In genomic region chr16:88619859-88620655, GRCh38 we compare ENCODE assay signal across 1 cellular context.
A peak's percentile ranks its signal among the peaks of the same experiment; 100 is the strongest.
TF ChIP-seq lines count a peak whose summit lies in the region.

No MANE protein-coding gene starts in this region.

TF ChIP-seq in HepG2, 621 proteins besides CTCF, POLR2A, EP300 and RAD21:
- TF ChIP-seq ZNF275 (CRISPR knock-in tag; IDR thresholded peaks at IDR 0.05; ENCODE audit: borderline replicate concordance), result no peak
- TF ChIP-seq ZNF674 (CRISPR knock-in tag; IDR thresholded peaks at IDR 0.05; ENCODE audit: low read depth), result no peak
- TF ChIP-seq ZBTB38 (CRISPR knock-in tag; IDR thresholded peaks at IDR 0.05), result peak; percentile 81
- TF ChIP-seq RFX1 (IDR thresholded peaks at IDR 0.05), result no peak
- peak; percentile 59; the same call in 1 of the 2 replicates for TF ChIP-seq ZNF770 (CRISPR knock-in tag; IDR thresholded peaks at IDR 0.05)
- TF ChIP-seq MED1 (CRISPR knock-in tag; IDR thresholded peaks at IDR 0.05), result 0 out of 2 replicates have a peak, but pooled peaks have one; percentile 17
- 0 out of 2 replicates have a peak, but pooled peaks have one; percentile 21 for TF ChIP-seq ETV5 (CRISPR knock-in tag; IDR thresholded peaks at IDR 0.05; ENCODE audit: borderline replicate concordance)
- TF ChIP-seq ZNF614 (CRISPR knock-in tag; IDR thresholded peaks at IDR 0.05; ENCODE audit: borderline replicate concordance), result no peak
- TF ChIP-seq ZNF75D (CRISPR knock-in tag; IDR thresholded peaks at IDR 0.05; ENCODE audit: borderline replicate concordance), result no peak
- no peak for TF ChIP-seq ETS1 (CRISPR knock-in tag; IDR thresholded peaks at IDR 0.05)
- 0 out of 2 replicates have a peak, but pooled peaks have one; percentile 36 for TF ChIP-seq ZNF430 (CRISPR knock-in tag; IDR thresholded peaks at IDR 0.05)
- no peak for TF ChIP-seq HNRNPH1 (optimal IDR thresholded peaks at IDR 0.05; ENCODE audit: low read depth, low read length)
- TF ChIP-seq AHR (CRISPR knock-in tag; IDR thresholded peaks at IDR 0.05), result no peak
- no peak for TF ChIP-seq ZNF280D (CRISPR knock-in tag; IDR thresholded peaks at IDR 0.05)
- TF ChIP-seq IKZF5 (CRISPR knock-in tag; IDR thresholded peaks at IDR 0.05), result 0 out of 2 replicates have a peak, but pooled peaks have one; percentile 7
- peak; percentile 24; the same call in 1 of the 2 replicates for TF ChIP-seq ZXDC (CRISPR knock-in tag; IDR thresholded peaks at IDR 0.05)
- no peak for TF ChIP-seq RFX5 (IDR thresholded peaks at IDR 0.05; ENCODE audit: low read depth, low read length)
- TF ChIP-seq ZNF460 (CRISPR knock-in tag; IDR thresholded peaks at IDR 0.05; ENCODE audit: borderline replicate concordance), result peak; percentile 33; the same call in 1 of the 2 replicates
- no peak for TF ChIP-seq HNRNPL (IDR thresholded peaks at IDR 0.05; ENCODE audit: low read depth, low read length)
- TF ChIP-seq ZMYM2 (CRISPR knock-in tag; IDR thresholded peaks at IDR 0.05), result 0 out of 2 replicates have a peak, but pooled peaks have one; percentile 9
- 0 out of 2 replicates have a peak, but pooled peaks have one; percentile 29 for TF ChIP-seq ZNF263 (CRISPR knock-in tag; IDR thresholded peaks at IDR 0.05)
- 0 out of 2 replicates have a peak, but pooled peaks have one; percentile 28 for TF ChIP-seq SPEN (CRISPR knock-in tag; IDR thresholded peaks at IDR 0.05; ENCODE audit: low read depth)
- TF ChIP-seq ISX (CRISPR knock-in tag; conservative IDR thresholded peaks at IDR 0.05), result no peak
- no peak for TF ChIP-seq HOMEZ (CRISPR knock-in tag; IDR thresholded peaks at IDR 0.05; ENCODE audit: low read depth)
- TF ChIP-seq PHF20 (CRISPR knock-in tag; IDR thresholded peaks at IDR 0.05), result no peak
- TF ChIP-seq BORCS8-MEF2B (CRISPR knock-in tag; IDR thresholded peaks at IDR 0.05), result no peak
TF ChIP-seq in HepG2: peak in this region for 11.
